ENCODE assay signal across 19 cellular contexts in the genomic region with DNA sequence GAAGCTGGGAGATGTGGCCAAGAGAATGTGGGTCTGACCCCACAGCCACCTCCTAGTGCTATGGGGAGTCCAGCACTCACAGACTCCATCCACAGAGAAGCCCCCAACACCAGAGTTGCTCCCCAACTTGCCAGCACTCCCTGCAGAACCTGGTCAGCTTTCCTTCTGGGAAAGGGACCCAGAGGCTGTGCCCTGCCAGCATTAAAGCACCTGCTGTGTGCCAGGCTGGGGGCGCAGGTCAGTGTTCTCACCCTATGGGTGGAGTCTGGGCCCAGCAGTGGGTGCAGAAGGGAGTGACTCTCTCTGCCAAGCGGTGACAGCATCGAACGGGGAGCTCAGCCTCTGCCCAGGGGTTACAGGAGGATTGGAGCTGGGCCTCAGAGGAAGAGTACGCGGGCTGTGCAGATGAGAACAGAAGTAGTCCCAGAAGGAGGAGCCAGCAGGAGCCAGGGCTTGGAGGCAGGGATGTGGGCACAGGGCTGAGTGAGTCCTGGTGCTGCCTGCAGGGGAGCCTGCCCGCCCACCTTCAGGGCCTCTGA.
DNase-seq lines count a peak whose midpoint lies in the region; ATAC-seq and TF ChIP-seq lines count a peak whose summit lies in the region.
"Had no signal": no experiment of that assay in that cellular context is flagged by ENCODE, and none has a peak within 500 bp of the region (broad histone marks: within the 10 kb centered on the region; RNA-seq: fewer than 3 reads in every experiment).

No MANE protein-coding gene starts in this region.

- peaks cover 11% of the 10 kb centered on the region in 2 donors for H3K27me3 Mint-ChIP-seq in natural killer cell treated with Interleukin-12 subunit alpha and Interleukin-12 subunit beta and Interleukin-15 and Interleukin-18, amount 100 ng/mL, for 72 hours
- H3K27me3 Mint-ChIP-seq in natural killer cell (ENCODE audit: low read depth in 2 of 2) = peaks cover 8 to 17% of the 10 kb centered on the region in 2 donors

- H3K4me3 Mint-ChIP-seq in natural killer cell treated with Interleukin-12 subunit alpha and Interleukin-12 subunit beta and Interleukin-15 and Interleukin-18, amount 100 ng/mL, for 72 hours = no peak overlapping the region
- no peak overlapping the region for H3K4me3 Mint-ChIP-seq in natural killer cell
- H3K4me3 Mint-ChIP-seq: CD14-positive monocyte; CD4-positive, alpha-beta memory T cell; HFFc6 had no signal

- no peak for ATAC-seq in natural killer cell treated with Interleukin-12 subunit alpha and Interleukin-12 subunit beta and Interleukin-15 and Interleukin-18, amount 100 ng/mL, for 72 hours
- ATAC-seq in natural killer cell = no peak
- ATAC-seq in sciatic nerve = no peak
- no peak for ATAC-seq in HG03354 (IDR thresholded peaks at IDR 0.05; ENCODE audit: poor library complexity, severe bottlenecking, unreplicated experiment)
- no peak for ATAC-seq in activated naive CD4-positive, alpha-beta T cell treated with anti-CD3 and anti-CD28 coated beads, Interleukin-2, amount 50 U/mL, for 72 hours
- ATAC-seq: GM12878, HepG2 had no signal

- H3K4me1 Mint-ChIP-seq in natural killer cell treated with Interleukin-12 subunit alpha and Interleukin-12 subunit beta and Interleukin-15 and Interleukin-18, amount 100 ng/mL, for 72 hours (ENCODE audit: low read depth in 2 of 2) = no peaks in the 10 kb centered on the region
- no peaks in the 10 kb centered on the region for H3K4me1 Mint-ChIP-seq in natural killer cell
- H3K4me1 Mint-ChIP-seq: CD14-positive monocyte; CD4-positive, alpha-beta memory T cell had no signal

- no peak for TF ChIP-seq CTCF in natural killer cell (IDR thresholded peaks at IDR 0.05)

- DNase-seq in natural killer cell treated with Interleukin-12 subunit alpha and Interleukin-12 subunit beta and Interleukin-15 and Interleukin-18, amount 100 ng/mL, for 72 hours (ENCODE audit: low spot score) = peak; percentile 28
- DNase-seq in natural killer cell (no peak), islet precursor cell (peak; percentile 43), sciatic nerve (ENCODE audit: low spot score) (peak; percentile 32), NOMO-1 (lab: John Stamatoyannopoulos, UW; ENCODE audit: unreplicated experiment in 2 of 2) (no peak), activated gamma-delta T cell treated with Interleukin-2 at 50 U/mL for 16 hours (no peak)
- no peak for DNase-seq in activated naive CD4-positive, alpha-beta T cell treated with anti-CD3 and anti-CD28 coated beads, Interleukin-2, amount 50 U/mL, for 72 hours (ENCODE audit: low spot score in 2 of 2)
- DNase-seq: 8988T; CD4-positive, alpha-beta memory T cell; DMS 273 treated with DMSO at 0.1 percent for 48 hours; DMS53; DND-41; EL; HCEC 1CT; HFFc6 had no signal

- no peak overlapping the region for H3K27ac Mint-ChIP-seq in natural killer cell treated with Interleukin-12 subunit alpha and Interleukin-12 subunit beta and Interleukin-15 and Interleukin-18, amount 100 ng/mL, for 72 hours
- H3K27ac Mint-ChIP-seq in natural killer cell = no peak overlapping the region
- no peak overlapping the region for H3K27ac Mint-ChIP-seq in activated naive CD4-positive, alpha-beta T cell treated with anti-CD3 and anti-CD28 coated beads, Interleukin-2, amount 50 U/mL, for 72 hours
- H3K27ac Mint-ChIP-seq: CD14-positive monocyte, HFFc6 had no signal

- no peaks in the 10 kb centered on the region for H3K9me3 Mint-ChIP-seq in natural killer cell treated with Interleukin-12 subunit alpha and Interleukin-12 subunit beta and Interleukin-15 and Interleukin-18, amount 100 ng/mL, for 72 hours
- H3K9me3 Mint-ChIP-seq in natural killer cell = no peaks in the 10 kb centered on the region
- H3K9me3 Mint-ChIP-seq in activated naive CD4-positive, alpha-beta T cell treated with anti-CD3 and anti-CD28 coated beads, Interleukin-2, amount 50 U/mL, for 72 hours = no peaks in the 10 kb centered on the region
- H3K9me3 Mint-ChIP-seq: CD4-positive, alpha-beta memory T cell had no signal

- intact Hi-C loops in natural killer cell (cut with micrococcal nuclease) = no loop called here
- intact Hi-C loops in sciatic nerve (cut with DNase I) = no loop called here

- no peaks in the 10 kb centered on the region for H3K36me3 Mint-ChIP-seq in natural killer cell treated with Interleukin-12 subunit alpha and Interleukin-12 subunit beta and Interleukin-15 and Interleukin-18, amount 100 ng/mL, for 72 hours
- no peaks in the 10 kb centered on the region for H3K36me3 Mint-ChIP-seq in natural killer cell
- H3K36me3 Mint-ChIP-seq in activated naive CD4-positive, alpha-beta T cell treated with anti-CD3 and anti-CD28 coated beads, Interleukin-2, amount 50 U/mL, for 72 hours = no peaks in the 10 kb centered on the region
- H3K36me3 Mint-ChIP-seq: CD14-positive monocyte; CD4-positive, alpha-beta memory T cell had no signal

Comparison
In these comparisons a context has a peak if more than half of its experiments do, and no peak if none do; other contexts are left out.
1. DNase-seq: peak in natural killer cell treated with Interleukin-12 subunit alpha and Interleukin-12 subunit beta and Interleukin-15 and Interleukin-18, amount 100 ng/mL, for 72 hours (single experiment), islet precursor cell (single experiment) and sciatic nerve (single experiment); none in natural killer cell (single experiment), activated naive CD4-positive, alpha-beta T cell treated with anti-CD3 and anti-CD28 coated beads, Interleukin-2, amount 50 U/mL, for 72 hours (0 of 2), NOMO-1 (0 of 2) and activated gamma-delta T cell treated with Interleukin-2 at 50 U/mL for 16 hours (single experiment).